In the genomic region with DNA sequence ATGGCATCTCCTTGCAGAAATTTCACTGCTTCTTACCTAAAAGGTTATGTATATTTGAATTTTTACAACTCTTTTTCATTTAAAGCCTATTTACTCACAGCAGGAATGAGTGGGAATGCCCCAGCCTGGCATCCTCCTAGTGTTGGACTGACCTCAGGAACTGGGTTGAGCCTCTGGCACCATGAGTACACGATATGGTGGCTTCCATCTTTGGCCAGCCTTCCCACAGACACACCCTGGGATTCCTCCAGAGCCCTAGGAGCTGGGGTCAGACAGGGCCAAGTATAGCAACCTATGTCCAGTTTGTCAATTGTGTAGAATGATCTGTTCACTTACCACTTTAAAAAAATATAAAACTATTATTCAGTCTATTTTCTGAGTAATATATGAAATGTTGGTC, we compare ENCODE assay signal across 22 cellular contexts. TPM values are rescaled to one million over a fixed set of nuclear protein-coding genes. Genes with fewer than 3 reads are reported as not detected.
DNase-seq lines count a peak whose midpoint lies in the region; ATAC-seq and TF ChIP-seq lines count a peak whose summit lies in the region.
"Had no signal": no experiment of that assay in that cellular context is flagged by ENCODE, and none has a peak within 500 bp of the region (broad histone marks: within the 10 kb centered on the region; RNA-seq: fewer than 3 reads in every experiment).

No MANE protein-coding gene starts in this region.

- H3K9me3 ChIP-seq in Panc1 (ENCODE audit: control insufficient read depth, insufficient read depth, low read depth, low read length), result no peaks in the 10 kb centered on the region
- H3K9me3 ChIP-seq: BLaER1 had no signal

- intact Hi-C loops in activated CD4-positive, alpha-beta T cell treated with anti-CD3 and anti-CD28 coated beads, Interleukin-2, amount 10 ng/mL, durations not matched to agents 24 days and 14 days (cut with micrococcal nuclease), result no loop called here
- intact Hi-C loops in Panc1 (cut with micrococcal nuclease; ENCODE audit: unreplicated experiment), result no loop called here

- peak; percentile 46 for DNase-seq in activated CD4-positive, alpha-beta T cell treated with anti-CD3 and anti-CD28 coated beads, Interleukin-2, amount 10 ng/mL, durations not matched to agents 24 days and 14 days
- no peak for DNase-seq in activated CD4-positive, alpha-beta T cell treated with anti-CD3 and anti-CD28 coated beads, Interleukin-2, amount 50 U/mL, for 1 hour
- DNase-seq in M059J (ENCODE audit: low read depth), result peak; percentile 20
- no peak for DNase-seq in Panc1 (ENCODE audit: low read depth, low spot score)
- peak; percentile 27 for DNase-seq in osteocyte (ENCODE audit: extremely low spot score, unreplicated experiment)
- DNase-seq in activated CD8-positive, alpha-beta memory T cell treated with anti-CD3 and anti-CD28 coated beads, Interleukin-2, amount 50 U/mL, for 48 hours, result no peak
- DNase-seq in NCI-H748 (lab: John Stamatoyannopoulos, UW; ENCODE audit: unreplicated experiment), result no peak
- no peak for DNase-seq in stimulated activated naive B cell treated with anti-CD40 and anti-IgM and Interleukin-4, amounts not matched to agents 10 μg/mL and 1 μg/mL and 100 μg/mL, for 72 hours
- DNase-seq: CD4-positive, CD25-positive, alpha-beta regulatory T cell; CD8-positive, alpha-beta T cell; DMS 273 treated with DMSO at 0.1 percent for 48 hours; DMS79; EL; GDM1; H9 had no signal

- no peak overlapping the region for H3K4me3 ChIP-seq in Panc1 (ENCODE audit: low read depth in 2 of 2, low read length in 2 of 2)
- H3K4me3 ChIP-seq: BLaER1, GM12878, GM23338 had no signal

- H3K4me3 Mint-ChIP-seq in activated CD4-positive, alpha-beta T cell treated with anti-CD3 and anti-CD28 coated beads, Interleukin-2, amount 10 ng/mL, durations not matched to agents 24 days and 14 days, result no peak overlapping the region
- no peak overlapping the region for H3K4me3 Mint-ChIP-seq in osteocyte (ENCODE audit: unreplicated experiment)
- no peak overlapping the region for H3K4me3 Mint-ChIP-seq in stimulated activated naive B cell treated with anti-CD40 and anti-IgM and Interleukin-4, amounts not matched to agents 10 μg/mL and 1 μg/mL and 100 μg/mL, for 72 hours
- H3K4me3 Mint-ChIP-seq: B cell; CD4-positive, CD25-positive, alpha-beta regulatory T cell; CD8-positive, alpha-beta T cell; GM23338; H9 had no signal

- H3K27me3 Mint-ChIP-seq in activated CD4-positive, alpha-beta T cell treated with anti-CD3 and anti-CD28 coated beads, Interleukin-2, amount 10 ng/mL, durations not matched to agents 24 days and 14 days, result peaks cover 21% of the 10 kb centered on the region
- no peaks in the 10 kb centered on the region for H3K27me3 Mint-ChIP-seq in osteocyte (ENCODE audit: unreplicated experiment)
- peaks cover 5 to 11% of the 10 kb centered on the region in 2 donors for H3K27me3 Mint-ChIP-seq in stimulated activated naive B cell treated with anti-CD40 and anti-IgM and Interleukin-4, amounts not matched to agents 10 μg/mL and 1 μg/mL and 100 μg/mL, for 72 hours
- H3K27me3 Mint-ChIP-seq: B cell had no signal

- CTCF ChIA-PET in Panc1 (lab: Charles Lee), result no interaction called here

- no peaks in the 10 kb centered on the region for H3K27me3 ChIP-seq in Panc1 (ENCODE audit: control insufficient read depth, insufficient read depth, low read length)
- H3K27me3 ChIP-seq: BLaER1 had no signal

- H3K27ac ChIP-seq in Panc1 (ENCODE audit: low read length), result peak overlapping the region; percentile 60; the same call in 1 of the 2 replicates
- H3K27ac ChIP-seq: 22Rv1, BLaER1, C4-2B had no signal

- no peak overlapping the region for H3K27ac Mint-ChIP-seq in activated CD4-positive, alpha-beta T cell treated with anti-CD3 and anti-CD28 coated beads, Interleukin-2, amount 10 ng/mL, durations not matched to agents 24 days and 14 days
- H3K27ac Mint-ChIP-seq in osteocyte (ENCODE audit: unreplicated experiment), result no peak overlapping the region
- H3K27ac Mint-ChIP-seq in stimulated activated naive B cell treated with anti-CD40 and anti-IgM and Interleukin-4, amounts not matched to agents 10 μg/mL and 1 μg/mL and 100 μg/mL, for 72 hours, result no peak overlapping the region
- H3K27ac Mint-ChIP-seq: B cell; CD4-positive, CD25-positive, alpha-beta regulatory T cell; CD8-positive, alpha-beta T cell; GM23338; H9 had no signal

- BruUV-seq in Panc1 (replicated peaks; lab: Mats Ljungman, UMichigan), result no TSS peak

- no peaks in the 10 kb centered on the region for H3K36me3 Mint-ChIP-seq in activated CD4-positive, alpha-beta T cell treated with anti-CD3 and anti-CD28 coated beads, Interleukin-2, amount 10 ng/mL, durations not matched to agents 24 days and 14 days (ENCODE audit: low read depth)
- H3K36me3 Mint-ChIP-seq in osteocyte (ENCODE audit: unreplicated experiment), result no peaks in the 10 kb centered on the region
- H3K36me3 Mint-ChIP-seq in stimulated activated naive B cell treated with anti-CD40 and anti-IgM and Interleukin-4, amounts not matched to agents 10 μg/mL and 1 μg/mL and 100 μg/mL, for 72 hours, result no peaks in the 10 kb centered on the region
- H3K36me3 Mint-ChIP-seq: CD4-positive, CD25-positive, alpha-beta regulatory T cell; CD8-positive, alpha-beta T cell had no signal

- peaks cover 46% of the 10 kb centered on the region for H3K4me1 ChIP-seq in Panc1 (ENCODE audit: control insufficient read depth, insufficient read depth, low read length)

- H3K9me3 Mint-ChIP-seq in activated CD4-positive, alpha-beta T cell treated with anti-CD3 and anti-CD28 coated beads, Interleukin-2, amount 10 ng/mL, durations not matched to agents 24 days and 14 days, result peaks cover 12% of the 10 kb centered on the region
- H3K9me3 Mint-ChIP-seq in osteocyte (ENCODE audit: unreplicated experiment), result no peaks in the 10 kb centered on the region
- no peaks in the 10 kb centered on the region for H3K9me3 Mint-ChIP-seq in stimulated activated naive B cell treated with anti-CD40 and anti-IgM and Interleukin-4, amounts not matched to agents 10 μg/mL and 1 μg/mL and 100 μg/mL, for 72 hours
- H3K9me3 Mint-ChIP-seq: CD4-positive, CD25-positive, alpha-beta regulatory T cell; CD8-positive, alpha-beta T cell; GM23338; H9 had no signal

- peaks cover 46% of the 10 kb centered on the region for H3K4me1 Mint-ChIP-seq in activated CD4-positive, alpha-beta T cell treated with anti-CD3 and anti-CD28 coated beads, Interleukin-2, amount 10 ng/mL, durations not matched to agents 24 days and 14 days
- peaks cover 75% of the 10 kb centered on the region for H3K4me1 Mint-ChIP-seq in osteocyte (ENCODE audit: unreplicated experiment)
- H3K4me1 Mint-ChIP-seq in stimulated activated naive B cell treated with anti-CD40 and anti-IgM and Interleukin-4, amounts not matched to agents 10 μg/mL and 1 μg/mL and 100 μg/mL, for 72 hours, result peaks cover 46 to 60% of the 10 kb centered on the region in 2 donors

- no peaks in the 10 kb centered on the region for H3K36me3 ChIP-seq in Panc1 (ENCODE audit: control insufficient read depth, insufficient read depth, low read length)
- H3K36me3 ChIP-seq: BLaER1 had no signal

- in situ Hi-C loops in Panc1 (cut with HindIII; ENCODE audit: low pct_unique_long_range_greater_than_20kb, low sequenced_read_pairs), result no loop called here

- no peak for ATAC-seq in Panc1
- no peak for ATAC-seq in stimulated activated naive B cell treated with anti-CD40 and anti-IgM and Interleukin-4, amounts not matched to agents 10 μg/mL and 1 μg/mL and 100 μg/mL, for 72 hours (replicated peaks)
- ATAC-seq: CD8-positive, alpha-beta T cell; GM12878; GM23338; HCT116 had no signal

- no peak for TF ChIP-seq CTCF in Panc1 (IDR thresholded peaks at IDR 0.05)
- no peak for TF ChIP-seq CTCF in osteocyte (IDR thresholded peaks at IDR 0.05)

- POLR2A ChIA-PET in Panc1 (lab: Charles Lee), result interaction anchor here (0.6 kb wide), 1 partner anchor 119 kb away, joined by 4 read pairs; no protein-coding TSS in a partner anchor

RNA-seq across cellular contexts. Expression of gene HEG1, which starts 57.2 kb away (rescaled TPM):
- total RNA-seq in activated CD4-positive, alpha-beta T cell treated with anti-CD3 and anti-CD28 coated beads, Interleukin-2, amount 10 ng/mL, durations not matched to agents 24 days and 14 days, result 35.3 and 40.8 TPM in 2 replicates
- total RNA-seq in M059J (2014; rRNA removed; shearing (Covaris generic)), result 59.7 and 139 TPM in 2 replicates
- total RNA-seq in Panc1 (2021; ENCODE audit: unreplicated experiment), result 141 TPM
- polyA plus RNA-seq in Panc1 (2012; ENCODE audit: insufficient read length), result 63.2 TPM
- 123 and 129 TPM in 2 replicates for total RNA-seq in osteocyte

Comparison
In these comparisons a context has a peak if more than half of its experiments do, and no peak if none do; other contexts are left out.
1. DNase-seq: peak in activated CD4-positive, alpha-beta T cell treated with anti-CD3 and anti-CD28 coated beads, Interleukin-2, amount 10 ng/mL, durations not matched to agents 24 days and 14 days (single experiment), M059J (single experiment) and osteocyte (single experiment); none in activated CD4-positive, alpha-beta T cell treated with anti-CD3 and anti-CD28 coated beads, Interleukin-2, amount 50 U/mL, for 1 hour (single experiment), Panc1 (single experiment), activated CD8-positive, alpha-beta memory T cell treated with anti-CD3 and anti-CD28 coated beads, Interleukin-2, amount 50 U/mL, for 48 hours (single experiment), NCI-H748 (single experiment) and stimulated activated naive B cell treated with anti-CD40 and anti-IgM and Interleukin-4, amounts not matched to agents 10 μg/mL and 1 μg/mL and 100 μg/mL, for 72 hours (single experiment).